ENCODE assay signal across 9 cellular contexts in genomic region chr16:81633147-81633619, GRCh38.
DNase-seq lines count a peak whose midpoint lies in the region; ATAC-seq and TF ChIP-seq lines count a peak whose summit lies in the region.
"Had no signal": no experiment of that assay in that cellular context is flagged by ENCODE, and none has a peak within 500 bp of the region (broad histone marks: within the 10 kb centered on the region; RNA-seq: fewer than 3 reads in every experiment).

No MANE protein-coding gene starts in this region.

- H3K9ac ChIP-seq in duodenal mucosa (ENCODE audit: low read depth in 1 of 2, low read length in 2 of 2) (peak overlapping the region in 1 of 2 donors; percentile 49), neural progenitor cell (no peak overlapping the region)

- H2AFZ ChIP-seq in neural progenitor cell (replicated peaks) = no peak overlapping the region

- peaks cover 42% of the 10 kb centered on the region for H3K79me2 ChIP-seq in neural progenitor cell (ENCODE audit: low read depth)

- peaks cover 90% of the 10 kb centered on the region for H4K20me1 ChIP-seq in neural progenitor cell (ENCODE audit: low read depth)

- H3K36me3 ChIP-seq in H7 (replicated peaks; ENCODE audit: control insufficient read depth, insufficient read depth, low read length) (no peaks in the 10 kb centered on the region), duodenal mucosa (ENCODE audit: control insufficient read depth in 1 of 2, insufficient read depth in 2 of 2, low read length in 2 of 2) (peaks cover 2 to 10% of the 10 kb centered on the region in 2 donors), neural progenitor cell (no peaks in the 10 kb centered on the region)

- peaks cover 5% of the 10 kb centered on the region for H3K27me3 Mint-ChIP-seq in neural progenitor cell (ENCODE audit: insufficient read depth, low read depth)

- H3K4me2 ChIP-seq in neural progenitor cell = peak overlapping the region; percentile 70

- peak overlapping the region; percentile 92 for H3K27ac Mint-ChIP-seq in neural progenitor cell

- TF ChIP-seq CTCF in neural progenitor cell (IDR thresholded peaks at IDR 0.05) = peak; percentile 34

- H3F3A ChIP-seq in neural progenitor cell (ENCODE audit: low read depth) = peaks cover 58% of the 10 kb centered on the region

- H3K9me3 Mint-ChIP-seq in neural progenitor cell = no peaks in the 10 kb centered on the region

- H3K9me3 ChIP-seq in duodenal mucosa (ENCODE audit: control insufficient read depth in 1 of 2, low read length in 2 of 2) (no peaks in the 10 kb centered on the region), neural progenitor cell (ENCODE audit: low read depth) (no peaks in the 10 kb centered on the region)

- DNase-seq in H7 (peak; percentile 79), neural progenitor cell (ENCODE audit: low spot score) (peak; percentile 46), NCI-H1436 treated with DMSO at 0.1 percent for 48 hours (lab: John Stamatoyannopoulos, UW) (no peak), glomerular visceral epithelial cell (ENCODE audit: extremely low spot score) (no peak)
- DNase-seq: retina had no signal

- H3K4me1 Mint-ChIP-seq in neural progenitor cell = peaks cover 89% of the 10 kb centered on the region

- no peak overlapping the region for H3K4me3 ChIP-seq in H7 (ENCODE audit: insufficient read depth, low read depth, low read length)
- H3K4me3 ChIP-seq in duodenal mucosa (ENCODE audit: low read depth in 1 of 2, low read length in 2 of 2) = peak overlapping the region in 1 of 2 donors; percentile 53
- no peak overlapping the region for H3K4me3 ChIP-seq in neural progenitor cell

- H3K27ac ChIP-seq in duodenal mucosa (ENCODE audit: low read depth, low read length) (peak overlapping the region; percentile 61), neural progenitor cell (no peak overlapping the region)

- H3K4me1 ChIP-seq in duodenal mucosa (ENCODE audit: control insufficient read depth in 1 of 2, insufficient read depth in 2 of 2, low read length in 2 of 2) = peaks cover 27 to 42% of the 10 kb centered on the region in 2 donors
- peaks cover 75% of the 10 kb centered on the region for H3K4me1 ChIP-seq in neural progenitor cell

- no peak overlapping the region for H3K4me3 Mint-ChIP-seq in neural progenitor cell

- H3K27me3 ChIP-seq in H7 (ENCODE audit: control insufficient read depth, insufficient read depth, low read length) = no peaks in the 10 kb centered on the region
- no peaks in the 10 kb centered on the region for H3K27me3 ChIP-seq in duodenal mucosa (ENCODE audit: control insufficient read depth in 1 of 2, insufficient read depth in 2 of 2, low read length in 2 of 2)
- H3K27me3 ChIP-seq in neural progenitor cell = no peaks in the 10 kb centered on the region

- ATAC-seq in SK-N-SH treated with all-trans-retinoic acid at 6 μM for 48 hours = peak; percentile 31; the same call in 1 of the 3 replicates
- ATAC-seq in GM18858 (IDR thresholded peaks at IDR 0.05; ENCODE audit: unreplicated experiment) = no peak
- ATAC-seq in GM18870 (IDR thresholded peaks at IDR 0.05; ENCODE audit: unreplicated experiment) = no peak

- H3K36me3 Mint-ChIP-seq in neural progenitor cell = peaks cover 3% of the 10 kb centered on the region

TF ChIP-seq in SK-N-SH treated with all-trans-retinoic acid at 6 μM for 48 hours, 23 proteins besides CTCF, POLR2A, EP300 and RAD21:
- TF ChIP-seq TCF4 (CRISPR knock-in tag; IDR thresholded peaks at IDR 0.05; ENCODE audit: borderline replicate concordance) (no peak), PPARA (CRISPR knock-in tag; IDR thresholded peaks at IDR 0.05; ENCODE audit: borderline replicate concordance) (no peak)
TF ChIP-seq in SK-N-SH treated with all-trans-retinoic acid at 6 μM for 48 hours: peak in this region for 0.

Comparison
In these comparisons a context has a peak if more than half of its experiments do, and no peak if none do; other contexts are left out.
1. DNase-seq: peak in H7 (single experiment) and neural progenitor cell (single experiment); none in NCI-H1436 treated with DMSO at 0.1 percent for 48 hours (single experiment) and glomerular visceral epithelial cell (single experiment).